8 cellular contexts compared by ENCODE assay signal in the genomic region with DNA sequence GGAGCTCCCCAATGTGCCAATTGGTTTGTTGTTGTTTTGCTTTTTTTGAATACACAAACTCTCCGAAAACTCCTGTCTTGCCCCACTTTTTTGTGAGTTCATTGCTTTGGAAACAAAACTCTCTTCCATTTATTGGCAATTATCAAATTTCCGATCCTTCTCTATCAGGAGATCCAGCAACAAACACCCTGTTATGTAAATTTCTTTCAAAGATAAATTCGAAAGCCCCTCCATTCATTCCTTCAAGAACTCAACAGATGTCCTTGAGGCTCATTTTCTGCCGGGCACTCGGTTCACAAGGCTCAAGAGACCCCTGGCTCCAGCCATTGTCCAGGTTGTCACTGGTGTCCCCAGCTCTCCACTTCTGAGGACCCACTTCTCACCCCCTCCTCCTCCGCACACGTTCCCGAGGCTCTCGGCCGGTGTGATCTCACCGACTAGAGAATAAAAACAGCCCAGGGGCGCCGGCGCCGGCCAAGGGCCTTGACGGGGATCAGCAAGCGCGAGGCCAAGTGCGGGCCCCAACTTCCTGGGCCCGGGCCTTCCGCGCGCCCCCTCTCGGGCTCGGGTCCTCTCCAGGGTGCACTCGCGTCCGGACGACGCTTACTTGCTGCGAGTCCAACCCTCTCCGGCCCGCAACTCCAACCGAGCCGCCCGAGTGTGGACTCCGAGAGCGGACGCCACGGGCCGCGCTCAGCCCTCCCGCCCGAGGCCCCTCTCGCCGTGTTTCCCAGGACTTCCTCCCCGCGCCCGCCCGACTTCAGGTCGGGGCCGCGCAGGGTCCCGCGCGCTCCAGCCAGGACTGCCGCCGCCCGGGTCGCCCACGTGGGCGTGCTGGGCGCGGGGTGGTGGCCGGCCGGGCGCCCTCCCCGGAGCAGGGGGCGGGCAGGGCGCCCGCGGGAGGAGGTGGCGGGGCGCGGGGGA. TPM values are rescaled to one million over a fixed set of nuclear protein-coding genes. Genes with fewer than 3 reads are reported as not detected.
DNase-seq lines count a peak whose midpoint lies in the region; ATAC-seq and TF ChIP-seq lines count a peak whose summit lies in the region.

No MANE protein-coding gene starts in this region.

- H3K36me3 Mint-ChIP-seq in T-helper 2 cell treated with Interferon-gamma antibody and Interleukin-4, amounts not matched to agents 5 μg/mL and 100 μg/mL, for 36 hours (ENCODE audit: low read depth), result peaks cover 29% of the 10 kb centered on the region

- peak overlapping the region; percentile 46 to 85 (median 74) for H3K4me3 ChIP-seq in dorsolateral prefrontal cortex
- H3K4me3 ChIP-seq in mesodermal cell (ENCODE audit: extremely low read depth, insufficient read depth, low read length, poor library complexity, severe bottlenecking), result peak overlapping the region; percentile 98
- peak overlapping the region; percentile 44 to 94 (median 60) for H3K4me3 ChIP-seq in tibial nerve

- intact Hi-C loops in dorsolateral prefrontal cortex (cut with DNase I), result loop anchor here in 1 of 2 donors (5.0 kb wide), 1 partner anchor 38 kb away; no protein-coding TSS in a partner anchor

- no peaks in the 10 kb centered on the region for H3K27me3 ChIP-seq in dorsolateral prefrontal cortex
- no peaks in the 10 kb centered on the region for H3K27me3 ChIP-seq in tibial nerve

- H3K36me3 ChIP-seq in mesodermal cell (ENCODE audit: control insufficient read depth, insufficient read depth, low read length), result peaks cover under 1% of the 10 kb centered on the region
- no peaks in the 10 kb centered on the region for H3K36me3 ChIP-seq in tibial nerve

- H3K4me1 ChIP-seq in mesodermal cell (ENCODE audit: control insufficient read depth, insufficient read depth, low read length, poor library complexity, severe bottlenecking) (peaks cover 20% of the 10 kb centered on the region), tibial nerve (peaks cover 0 to 40% (median 25%) of the 10 kb centered on the region in 4 donors)

- H3K27ac ChIP-seq in dorsolateral prefrontal cortex (peak overlapping the region in 56 of 59 donors; percentile 19 to 91 (median 79)), mesodermal cell (ENCODE audit: low read depth, low read length, severe bottlenecking) (peak overlapping the region; percentile 76), tibial nerve (peak overlapping the region; percentile 73 to 93 (median 88))

- H3K27ac Mint-ChIP-seq in T-helper 2 cell treated with Interferon-gamma antibody and Interleukin-4, amounts not matched to agents 5 μg/mL and 100 μg/mL, for 36 hours, result no peak overlapping the region

- H3K27me3 Mint-ChIP-seq in T-helper 2 cell treated with Interferon-gamma antibody and Interleukin-4, amounts not matched to agents 5 μg/mL and 100 μg/mL, for 36 hours (ENCODE audit: low read depth), result peaks cover 25% of the 10 kb centered on the region

- no peaks in the 10 kb centered on the region for H3K9me3 Mint-ChIP-seq in T-helper 2 cell treated with Interferon-gamma antibody and Interleukin-4, amounts not matched to agents 5 μg/mL and 100 μg/mL, for 36 hours

- TF ChIP-seq CTCF in dorsolateral prefrontal cortex (IDR thresholded peaks at IDR 0.05 in 54 of 56, conservative IDR thresholded peaks at IDR 0.05 in 2 of 56; ENCODE audit: low read depth in 1 of 56, partially characterized antibody in 56 of 56) (peak in 4 of 56 donors; percentile 3 to 13 (median 12)), tibial nerve (IDR thresholded peaks at IDR 0.05) (peak in 1 of 5 experiments; percentile 12)

- DNase-seq in DMS 273 (lab: John Stamatoyannopoulos, UW; ENCODE audit: unreplicated experiment), result peak; percentile 76
- no peak for DNase-seq in DMS 273 treated with DMSO at 0.1 percent for 48 hours (lab: John Stamatoyannopoulos, UW)
- peak; percentile 26 for DNase-seq in T-helper 2 cell treated with Interferon-gamma antibody and Interleukin-4, amounts not matched to agents 5 μg/mL and 100 μg/mL, for 36 hours (ENCODE audit: low spot score)
- peak in 4 of 10 donors; percentile 28 to 57 (median 44) for DNase-seq in dorsolateral prefrontal cortex
- DNase-seq in tibial nerve (ENCODE audit: low spot score in 2 of 2), result peak in 1 of 2 donors; percentile 43
- DNase-seq in NCI-H146 (lab: John Stamatoyannopoulos, UW), result no peak

- ATAC-seq in HG02943 (IDR thresholded peaks at IDR 0.05; ENCODE audit: low read depth, unreplicated experiment), result peak; percentile 10

- H3K4me3 Mint-ChIP-seq in T-helper 2 cell treated with Interferon-gamma antibody and Interleukin-4, amounts not matched to agents 5 μg/mL and 100 μg/mL, for 36 hours, result peak overlapping the region; percentile 60

- no peak for TF ChIP-seq EP300 in tibial nerve (IDR thresholded peaks at IDR 0.05)

- peaks cover 44% of the 10 kb centered on the region for H3K4me1 Mint-ChIP-seq in T-helper 2 cell treated with Interferon-gamma antibody and Interleukin-4, amounts not matched to agents 5 μg/mL and 100 μg/mL, for 36 hours (ENCODE audit: low read depth)

- WGBS in mesodermal cell (ENCODE audit: insufficient coverage in 2 of 2), 2 experiments, result 1% methylated on average over 47 to 53 of the region's 75 CpGs
- WGBS in tibial nerve, 2 donors, result 5 to 10% methylated on average over 28 to 44 of the region's 75 CpGs

- H3K9me3 ChIP-seq in mesodermal cell (ENCODE audit: control insufficient read depth, low read length) (no peaks in the 10 kb centered on the region), tibial nerve (no peaks in the 10 kb centered on the region)

- TF ChIP-seq POLR2A in tibial nerve (IDR thresholded peaks at IDR 0.05), result no peak

RNA-seq across cellular contexts. Expression of a gene that starts 0.5 kb away (rescaled TPM):
- total RNA-seq in dorsolateral prefrontal cortex, result 10 to 100 TPM; 14.8 to 63.4 (median 37.5) TPM
- 38.8 TPM for polyA plus RNA-seq in mesodermal cell (2013, experiment 1 of 2)
- 36.1 TPM for polyA plus RNA-seq in mesodermal cell (2013, experiment 2 of 2)
- 10 to 100 TPM; 36.3 to 68.6 (median 44.1) TPM for total RNA-seq in tibial nerve

Comparison
In these comparisons a context has a peak if more than half of its experiments do, and no peak if none do; other contexts are left out.
1. DNase-seq: peak in DMS 273 (single experiment) and T-helper 2 cell treated with Interferon-gamma antibody and Interleukin-4, amounts not matched to agents 5 μg/mL and 100 μg/mL, for 36 hours (single experiment); none in DMS 273 treated with DMSO at 0.1 percent for 48 hours (single experiment) and NCI-H146 (single experiment).
2. Peak in every context shown above with its lines, with median percentiles within 50 percentile points of each other: H3K27ac ChIP-seq and H3K4me3 ChIP-seq.